In genomic region chr20:63439866-63440265, GRCh38 we compare ENCODE assay signal across 27 cellular contexts.
"Had no signal": no experiment of that assay in that cellular context is flagged by ENCODE, and none has a peak within 500 bp of the region (broad histone marks: within the 10 kb centered on the region; RNA-seq: fewer than 3 reads in every experiment).

No MANE protein-coding gene starts in this region.

- H3K4me3 ChIP-seq: neural progenitor cell, pancreas, prostate gland, right lobe of liver, skin epidermis, smooth muscle cell, spleen, thoracic aorta, thyroid gland, transverse colon, upper lobe of right lung, vagina had no signal

- H3K4me1 ChIP-seq: neural progenitor cell, pancreas, prostate gland, right lobe of liver, thyroid gland, transverse colon, upper lobe of right lung, vagina had no signal

- H3K36me3 ChIP-seq: neural progenitor cell, neutrophil, pancreas, prostate gland, right lobe of liver, spleen, thoracic aorta, thyroid gland, transverse colon, upper lobe of right lung, vagina had no signal

- H3K9me3 ChIP-seq: neutrophil, pancreas, prostate gland, right lobe of liver, spleen, thoracic aorta, thyroid gland, transverse colon, upper lobe of right lung, vagina had no signal

- H3K4me2 ChIP-seq: neural progenitor cell, smooth muscle cell had no signal

- H3K9ac ChIP-seq: neural progenitor cell had no signal

- H3K27me3 ChIP-seq: neural progenitor cell, right lobe of liver, thyroid gland, vagina had no signal

- FAIRE-seq: pancreas had no signal

- DNase-seq: naive thymus-derived CD4-positive, alpha-beta T cell; natural killer cell; nucleus accumbens; pancreas; right cardiac atrium; right lobe of liver; spleen; stimulated activated CD4-positive, alpha-beta T cell treated with anti-CD3 and anti-CD28 coated beads, Interleukin-12 subunit alpha, Interleukin-12 subunit beta, amount 100 ng/mL, for 4 hours; stimulated activated CD4-positive, alpha-beta T cell treated with anti-CD3 and anti-CD28 coated beads, Interleukin-1b, Interleukin-23, amount 100 ng/mL, for 48 hours; stimulated activated CD4-positive, alpha-beta T cell treated with anti-CD3 and anti-CD28 coated beads, Interleukin-4, amount 100 ng/mL, for 1 hour; stimulated activated CD4-positive, alpha-beta T cell treated with anti-CD3 and anti-CD28 coated beads, Interleukin-4, amount 100 ng/mL, for 4 hours; stimulated activated CD8-positive, alpha-beta memory T cell treated with anti-CD3 and anti-CD28 coated beads, Interleukin-4, amount 100 ng/mL, for 48 hours; stimulated activated naive CD4-positive, alpha-beta T cell; stimulated activated naive CD8-positive, alpha-beta T cell treated with anti-CD3 and anti-CD28 coated beads, Interleukin-15, amount 100 ng/mL, for 72 hours; stimulated activated naive CD8-positive, alpha-beta T cell treated with anti-CD3 and anti-CD28 coated beads, Interleukin-15, Interleukin-2, amounts not matched to agents 100 U/mL and 50 U/mL, for 24 hours; substantia nigra; thyroid gland; transverse colon; upper lobe of right lung had no signal

- ATAC-seq: naive thymus-derived CD4-positive, alpha-beta T cell; natural killer cell; pancreas; right cardiac atrium; right lobe of liver; stimulated activated memory B cell treated with anti-CD40 and anti-IgM and Interleukin-4, amounts not matched to agents 10 μg/mL and 1 μg/mL and 100 μg/mL, for 72 hours; stimulated activated naive CD8-positive, alpha-beta T cell treated with anti-CD3 and anti-CD28 coated beads, Interleukin-15, amount 100 ng/mL, for 72 hours; stimulated activated naive CD8-positive, alpha-beta T cell treated with anti-CD3 and anti-CD28 coated beads, Interleukin-15, Interleukin-2, amounts not matched to agents 100 U/mL and 50 U/mL, for 24 hours; upper lobe of right lung had no signal

- H3K27ac ChIP-seq: neural progenitor cell, neutrophil, pancreas, prostate gland, right lobe of liver, skin epidermis, spleen, thoracic aorta, thyroid gland, transverse colon, upper lobe of right lung, vagina had no signal
